Comparison of ENCODE assay signal across 23 cellular contexts in the genomic region with DNA sequence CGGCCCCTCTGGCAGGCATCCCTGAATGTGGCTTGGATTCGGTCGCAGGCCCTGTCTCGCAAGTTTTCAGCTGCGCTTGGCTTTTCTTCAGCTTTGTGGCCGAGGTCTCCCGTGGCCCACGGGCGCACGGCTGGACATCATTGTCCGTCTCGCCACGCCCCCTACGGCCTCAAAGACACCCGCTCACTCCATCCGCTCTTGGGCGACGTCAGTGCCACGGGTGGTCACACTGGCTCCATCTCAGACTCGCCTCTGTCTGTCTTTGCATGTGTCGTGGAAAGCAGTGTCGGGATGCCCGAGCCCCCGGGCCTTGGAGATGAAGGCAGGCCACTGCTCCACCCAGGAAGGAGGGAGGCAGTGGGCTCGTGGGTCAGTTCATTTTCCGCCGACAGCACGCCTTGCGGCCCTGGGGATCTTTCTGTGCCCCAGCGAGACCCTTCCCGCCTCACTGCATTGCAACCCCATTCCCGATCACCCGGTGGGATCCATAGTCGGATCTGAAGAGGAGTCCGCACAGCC.
"Had no signal": no experiment of that assay in that cellular context is flagged by ENCODE, and none has a peak within 500 bp of the region (broad histone marks: within the 10 kb centered on the region; RNA-seq: fewer than 3 reads in every experiment).

No MANE protein-coding gene starts in this region.

- H3K36me3 ChIP-seq: ascending aorta, neutrophil, ovary, prostate gland, transverse colon, WERI-Rb-1 had no signal

- H3K9me3 ChIP-seq: neutrophil, prostate gland, transverse colon had no signal

- DNase-seq: activated CD4-positive, alpha-beta T cell treated with anti-CD3 and anti-CD28 coated beads for 48 hours; activated CD4-positive, alpha-beta T cell treated with anti-CD3 and anti-CD28 coated beads, Interleukin-2, amount 50 U/mL, for 48 hours; activated CD8-positive, alpha-beta memory T cell treated with anti-CD3 and anti-CD28 coated beads, Interleukin-2, amount 50 U/mL, for 48 hours; activated gamma-delta T cell; activated naive CD4-positive, alpha-beta T cell treated with anti-CD3 and anti-CD28 coated beads, Interleukin-2, amount 10 ng/mL, durations not matched to agents 7 days and 5 days; activated naive CD8-positive, alpha-beta T cell treated with anti-CD3 and anti-CD28 coated beads, Interleukin-2, amount 10 ng/mL, durations not matched to agents 7 days and 5 days; activated T-cell treated with anti-CD3 and anti-CD28 coated beads, Interleukin-2, amount 50 U/mL, for 24 hours; cortex of kidney; foreskin keratinocyte; left ventricle myocardium superior; stimulated activated CD4-positive, alpha-beta T cell treated with anti-CD3 and anti-CD28 coated beads, Interleukin-15, amount 100 ng/mL, for 24 hours; stimulated activated CD4-positive, alpha-beta T cell treated with anti-CD3 and anti-CD28 coated beads, Interleukin-2, amount 100 ng/mL, for 24 hours; stimulated activated naive B cell treated with anti-CD40 and anti-IgM and Interleukin-4, amounts not matched to agents 10 μg/mL and 1 μg/mL and 100 μg/mL, for 72 hours; stomach; SW 1271; T-helper 17 cell; T1000; transverse colon; WERI-Rb-1 had no signal

- H3K27ac ChIP-seq: ascending aorta, foreskin keratinocyte, neutrophil, ovary, prostate gland, stomach, transverse colon, WERI-Rb-1 had no signal

- H3K4me1 ChIP-seq: ascending aorta, foreskin keratinocyte, prostate gland, stomach, transverse colon had no signal

- H3K4me3 ChIP-seq: ascending aorta, ovary, transverse colon had no signal

- H3K27me3 ChIP-seq: ascending aorta, foreskin keratinocyte, neutrophil, ovary, stomach, transverse colon had no signal
